In the genomic region with DNA sequence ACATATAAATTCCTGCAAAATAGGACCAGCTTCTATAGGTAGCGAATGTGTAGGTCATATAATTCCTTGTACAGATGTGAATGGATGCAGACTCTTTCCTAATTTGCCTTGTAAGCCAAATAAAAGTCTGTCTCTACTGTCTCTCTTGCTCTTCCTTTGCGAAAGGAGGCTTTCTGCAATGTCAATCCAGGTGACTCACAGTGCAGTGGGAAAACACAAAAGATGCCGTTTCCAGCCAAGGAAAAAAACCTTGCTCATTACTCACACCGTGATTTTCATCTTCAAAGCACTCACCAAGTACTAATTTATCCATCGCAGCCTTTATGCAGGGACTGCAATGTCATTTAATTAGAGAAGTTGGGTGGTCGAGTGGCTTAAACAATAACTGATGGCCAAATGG, we compare ENCODE assay signal across 16 cellular contexts.
DNase-seq lines count a peak whose midpoint lies in the region; ATAC-seq and TF ChIP-seq lines count a peak whose summit lies in the region.
"Had no signal": no experiment of that assay in that cellular context is flagged by ENCODE, and none has a peak within 500 bp of the region (broad histone marks: within the 10 kb centered on the region; RNA-seq: fewer than 3 reads in every experiment).

No MANE protein-coding gene starts in this region.

- DNase-seq in NCI-H2227 (lab: John Stamatoyannopoulos, UW; ENCODE audit: unreplicated experiment) (peak; percentile 16), NCI-H2227 treated with DMSO at 0.1 percent for 48 hours (lab: John Stamatoyannopoulos, UW) (no peak), NCI-H1092 treated with DMSO at 0.1 percent for 48 hours (lab: John Stamatoyannopoulos, UW) (peak; percentile 77), NCI-H69 (lab: John Stamatoyannopoulos, UW) (peak; percentile 12), epithelial cell of esophagus (ENCODE audit: low read depth) (peak; percentile 55), epidermal melanocyte (ENCODE audit: insufficient read length, low spot score) (no peak)
- no peak for DNase-seq in activated CD8-positive, alpha-beta memory T cell treated with anti-CD3 and anti-CD28 coated beads for 24 hours
- DNase-seq: Caco-2; CD4-positive, alpha-beta T cell; KG1; MV-4-11; NCI-H2029; NCI-H510A; SW 1271 had no signal

- no peak overlapping the region for H3K4me3 ChIP-seq in epithelial cell of esophagus (ENCODE audit: low read length)
- H3K4me3 ChIP-seq: A549 had no signal

- ATAC-seq in HG02970 (IDR thresholded peaks at IDR 0.05; ENCODE audit: low FRiP score, unreplicated experiment) = no peak
- ATAC-seq: A549 had no signal

- no peak for TF ChIP-seq CTCF in epithelial cell of esophagus (IDR thresholded peaks at IDR 0.05; ENCODE audit: insufficient read depth, low read depth, low read length, missing control alignments)

Comparison
In these comparisons a context has a peak if more than half of its experiments do, and no peak if none do; other contexts are left out.
1. DNase-seq: peak in NCI-H2227 (single experiment), NCI-H1092 treated with DMSO at 0.1 percent for 48 hours (single experiment), NCI-H69 (single experiment) and epithelial cell of esophagus (single experiment); none in NCI-H2227 treated with DMSO at 0.1 percent for 48 hours (single experiment), activated CD8-positive, alpha-beta memory T cell treated with anti-CD3 and anti-CD28 coated beads for 24 hours (single experiment) and epidermal melanocyte (single experiment).